In genomic region chr1:181056560-181056959, GRCh38 we compare ENCODE assay signal across 17 cellular contexts.
"Had no signal": no experiment of that assay in that cellular context is flagged by ENCODE, and none has a peak within 500 bp of the region (broad histone marks: within the 10 kb centered on the region; RNA-seq: fewer than 3 reads in every experiment).

No MANE protein-coding gene starts in this region.

- ATAC-seq: esophagus mucosa, psoas muscle had no signal

- H3K4me3 ChIP-seq: psoas muscle, smooth muscle cell, testis, tibial nerve had no signal

- H3K27ac Mint-ChIP-seq: nephron; stimulated activated naive CD8-positive, alpha-beta T cell treated with anti-CD3 and anti-CD28 coated beads, Interleukin-15, Interleukin-2, amounts not matched to agents 100 ng/mL and 50 ng/mL, for 24 hours had no signal

- H3K9me3 Mint-ChIP-seq: immature natural killer cell had no signal

- H3K27ac ChIP-seq: testis, tibial nerve had no signal

- H3K27me3 Mint-ChIP-seq: naive B cell; stimulated activated naive CD8-positive, alpha-beta T cell treated with anti-CD3 and anti-CD28 coated beads, Interleukin-15, Interleukin-2, amounts not matched to agents 100 ng/mL and 50 ng/mL, for 24 hours had no signal

- H3K4me3 Mint-ChIP-seq: immature natural killer cell; naive B cell; nephron; stimulated activated naive CD8-positive, alpha-beta T cell treated with anti-CD3 and anti-CD28 coated beads, Interleukin-15, Interleukin-2, amounts not matched to agents 100 ng/mL and 50 ng/mL, for 24 hours had no signal

- DNase-seq: central memory CD4-positive, alpha-beta T cell; cortex of kidney; effector memory CD4-positive, alpha-beta T cell; immature natural killer cell; mesendoderm; naive B cell; occipital lobe; psoas muscle; stimulated activated CD4-positive, alpha-beta T cell treated with anti-CD3 and anti-CD28 coated beads, Interleukin-2, amount 100 ng/mL, for 48 hours; testis had no signal

- H3K4me2 ChIP-seq: smooth muscle cell had no signal

- H3K4me1 ChIP-seq: testis, tibial nerve had no signal

- H3K9me3 ChIP-seq: psoas muscle, testis had no signal

- FAIRE-seq: endometrium, keratinocyte had no signal

- H3K27me3 ChIP-seq: testis, tibial nerve had no signal
